Comparison of ENCODE assay signal across 20 cellular contexts in the genomic region with DNA sequence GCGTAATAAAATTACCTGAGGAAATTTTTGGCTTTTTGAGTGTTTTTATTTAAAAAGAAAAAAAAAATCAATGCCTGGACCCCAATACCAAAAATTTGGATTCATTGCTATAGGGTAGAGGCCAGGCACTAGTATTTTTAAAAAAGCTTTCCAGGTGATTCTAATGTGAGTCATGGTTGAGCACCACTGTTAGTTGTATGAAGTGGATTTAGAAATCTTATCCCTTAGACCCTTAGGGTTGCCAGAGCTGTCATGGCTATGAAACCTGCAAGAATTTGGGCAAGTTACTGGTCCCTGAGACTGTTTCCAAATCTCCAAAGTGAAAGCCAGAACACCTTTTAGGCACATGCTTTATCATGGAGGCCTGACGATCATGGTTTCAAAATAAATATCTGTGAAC.
DNase-seq lines count a peak whose midpoint lies in the region; ATAC-seq, FAIRE-seq and TF ChIP-seq lines count a peak whose summit lies in the region.
"Had no signal": no experiment of that assay in that cellular context is flagged by ENCODE, and none has a peak within 500 bp of the region (broad histone marks: within the 10 kb centered on the region; RNA-seq: fewer than 3 reads in every experiment).

No MANE protein-coding gene starts in this region.

- H3K4me3 Mint-ChIP-seq in Calu3 (ENCODE audit: low read depth, unreplicated experiment): no peak overlapping the region
- H3K4me3 Mint-ChIP-seq: CD4-positive, alpha-beta T cell; GM23338 had no signal

- H3K9me1 ChIP-seq in keratinocyte (ENCODE audit: control insufficient read depth, extremely low read depth, insufficient read depth, low read length): no peaks in the 10 kb centered on the region

- H3K79me2 ChIP-seq in keratinocyte (ENCODE audit: control insufficient read depth, insufficient read depth, low read length): no peaks in the 10 kb centered on the region

- H4K20me1 ChIP-seq in keratinocyte (ENCODE audit: control insufficient read depth, extremely low read depth, insufficient read depth, low read length): no peaks in the 10 kb centered on the region

- intact Hi-C loops in Calu3 (cut with micrococcal nuclease; ENCODE audit: unreplicated experiment): no loop called here

- H3K27me3 ChIP-seq in RWPE2 (ENCODE audit: insufficient read depth, poor library complexity, severe bottlenecking) (no peaks in the 10 kb centered on the region), keratinocyte (ENCODE audit: control insufficient read depth, extremely low read depth, insufficient read depth, low read length) (no peaks in the 10 kb centered on the region)

- H3K36me3 ChIP-seq in RWPE2 (ENCODE audit: low read depth) (no peaks in the 10 kb centered on the region), keratinocyte (ENCODE audit: control insufficient read depth in 2 of 2, extremely low read depth in 1 of 2, insufficient read depth in 2 of 2, low read length in 2 of 2) (no peaks in the 10 kb centered on the region)

- H3K4me1 Mint-ChIP-seq in Calu3 (ENCODE audit: low read depth, unreplicated experiment): peaks cover 62% of the 10 kb centered on the region
- H3K4me1 Mint-ChIP-seq: GM23338 had no signal

- CTCF ChIA-PET in Calu3 (lab: Charles Lee): interaction anchor here (0.6 to 0.8 kb wide), 2 partner anchors 57 to 87 kb away, joined by 3 read pairs; no protein-coding TSS in a partner anchor

- no peak overlapping the region for H2AFZ ChIP-seq in keratinocyte (ENCODE audit: control insufficient read depth, low read length)

- peak overlapping the region; percentile 58 for H3K4me2 ChIP-seq in keratinocyte (ENCODE audit: control insufficient read depth, extremely low read depth, insufficient read depth, low read depth, low read length)
- H3K4me2 ChIP-seq: GM23338 had no signal

- peaks cover 16% of the 10 kb centered on the region for H3K36me3 Mint-ChIP-seq in Calu3 (ENCODE audit: insufficient read depth, unreplicated experiment)

- H3K9me3 ChIP-seq in RWPE2 (ENCODE audit: severe bottlenecking) (no peaks in the 10 kb centered on the region), keratinocyte (ENCODE audit: control insufficient read depth, low read depth, low read length) (no peaks in the 10 kb centered on the region)
- H3K9me3 ChIP-seq: Caco-2 had no signal

- DNase-seq in Calu3 (no peak), RWPE2 (ENCODE audit: low spot score) (no peak), epithelial cell of prostate (ENCODE audit: low read depth, low spot score) (no peak), keratinocyte (ENCODE audit: low read depth, low spot score) (no peak), T-helper 2 cell (no peak), NCI-H2196 (lab: John Stamatoyannopoulos, UW; ENCODE audit: unreplicated experiment) (no peak)
- DNase-seq: AML-193; Caco-2; CD4-positive, alpha-beta T cell; DMS153; DND-41; EL; HCEC 1CT; KG1 had no signal

- H3K27ac ChIP-seq in RWPE2 (ENCODE audit: poor library complexity, severe bottlenecking) (peak overlapping the region; percentile 90), epithelial cell of prostate (peak overlapping the region; percentile 95), keratinocyte (ENCODE audit: control insufficient read depth, insufficient read depth, low read length) (peak overlapping the region; percentile 90)
- H3K27ac ChIP-seq: C4-2B had no signal

- H3K9ac ChIP-seq in keratinocyte (ENCODE audit: control insufficient read depth, extremely low read depth, insufficient read depth, low read length): no peak overlapping the region

- peak; percentile 68 for FAIRE-seq in keratinocyte (lab: Jason Lieb, UNC)
- FAIRE-seq: A204.1, GM12878, H54 had no signal

- H3K4me1 ChIP-seq in RWPE2 (ENCODE audit: insufficient read depth, poor library complexity, severe bottlenecking) (peaks cover 57% of the 10 kb centered on the region), keratinocyte (ENCODE audit: control insufficient read depth, extremely low read depth, insufficient read depth, low read length) (peaks cover 40% of the 10 kb centered on the region)

- no peaks in the 10 kb centered on the region for H3K9me3 Mint-ChIP-seq in Calu3 (ENCODE audit: low read depth, unreplicated experiment)

- dilution Hi-C loops in keratinocyte (cut with MboI; ENCODE audit: extremely low pct_ligation_motif_present, low sequenced_read_pairs): no loop called here

- ATAC-seq in RWPE2 (ENCODE audit: low read depth) (peak; percentile 26; the same call in 1 of the 3 replicates), HG03442 (IDR thresholded peaks at IDR 0.05; ENCODE audit: unreplicated experiment) (no peak)
- ATAC-seq: GM12878, GM23338 had no signal

- no peak overlapping the region for H3K4me3 ChIP-seq in RWPE2 (ENCODE audit: severe bottlenecking)
- no peak overlapping the region for H3K4me3 ChIP-seq in keratinocyte (ENCODE audit: control insufficient read depth in 2 of 3, extremely low read depth in 1 of 3, insufficient read depth in 2 of 3, low read depth in 1 of 3, low read length in 3 of 3)
- H3K4me3 ChIP-seq: GM12878, GM23338 had no signal

- H3K27ac Mint-ChIP-seq in Calu3 (ENCODE audit: unreplicated experiment): peak overlapping the region; percentile 93
- H3K27ac Mint-ChIP-seq: CD4-positive, alpha-beta T cell; GM23338 had no signal

- no peaks in the 10 kb centered on the region for H3K27me3 Mint-ChIP-seq in Calu3 (ENCODE audit: unreplicated experiment)

- TF ChIP-seq CTCF in Calu3 (IDR thresholded peaks at IDR 0.05; ENCODE audit: unreplicated experiment) (no peak), RWPE2 (IDR thresholded peaks at IDR 0.05; ENCODE audit: poor library complexity, severe bottlenecking) (no peak), keratinocyte (optimal IDR thresholded peaks at IDR 0.05 in 1 of 3, IDR thresholded peaks at IDR 0.05 in 1 of 3, conservative IDR thresholded peaks at IDR 0.05 in 1 of 3; ENCODE audit: extremely low read depth in 1 of 3, insufficient read depth in 2 of 3, low read length in 3 of 3) (no peak)

- no TSS peak for BruUV-seq in Calu3 (replicated peaks; lab: Mats Ljungman, UMichigan)
